Comparison of ENCODE assay signal across 8 cellular contexts in the genomic region with DNA sequence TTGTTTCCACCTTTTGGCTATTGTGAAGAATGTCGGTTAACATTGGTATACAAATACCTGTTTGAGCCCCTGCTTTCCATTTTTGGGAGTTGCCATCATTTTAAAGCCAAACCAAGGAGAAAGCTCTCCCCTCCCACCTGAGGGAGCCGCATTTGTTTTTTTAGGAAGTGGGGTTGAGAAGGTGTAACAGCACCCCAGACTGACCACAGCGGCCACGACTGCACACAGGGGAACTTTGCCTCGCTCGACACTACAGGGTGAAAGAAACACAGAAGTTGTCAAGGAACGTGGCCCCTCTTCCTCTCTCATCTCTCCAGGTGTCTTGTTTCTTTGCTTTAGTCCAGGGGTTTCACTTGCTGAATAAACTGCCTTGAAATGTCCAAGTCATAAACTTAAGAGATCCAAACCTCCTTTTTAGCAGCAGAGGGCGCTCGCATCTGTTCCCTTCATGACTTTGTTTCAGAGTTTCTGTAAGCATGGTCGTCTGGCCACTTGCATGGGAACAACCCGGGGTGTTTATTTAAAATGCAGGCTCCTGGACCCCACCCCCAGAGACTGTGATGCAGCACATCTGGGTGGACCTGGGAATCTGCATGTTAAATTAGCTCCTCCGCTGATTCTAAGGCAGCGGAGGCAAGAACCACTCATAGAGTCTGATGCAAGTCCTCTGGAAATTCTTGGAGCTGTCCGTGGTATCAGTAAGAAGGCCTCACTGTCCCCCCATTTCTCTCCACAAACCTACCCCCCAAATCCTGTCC. TPM values are rescaled to one million over a fixed set of nuclear protein-coding genes. Genes with fewer than 3 reads are reported as not detected.
DNase-seq lines count a peak whose midpoint lies in the region; ATAC-seq and FAIRE-seq lines count a peak whose summit lies in the region.

No MANE protein-coding gene starts in this region.

- H3K27ac Mint-ChIP-seq in activated CD8-positive, alpha-beta memory T cell treated with anti-CD3 and anti-CD28 coated beads, Interleukin-2, amount 10 ng/mL, durations not matched to agents 7 days and 5 days: no peak overlapping the region

- FAIRE-seq in GM18507 (lab: Jason Lieb, UNC): peak; percentile 65

- in situ Hi-C loops in ACHN (cut with HindIII; ENCODE audit: low pct_ligation_motif_present, low pct_unique_long_range_greater_than_20kb, low sequenced_read_pairs): no loop called here

- peaks cover 1% of the 10 kb centered on the region for H3K36me3 Mint-ChIP-seq in activated CD8-positive, alpha-beta memory T cell treated with anti-CD3 and anti-CD28 coated beads, Interleukin-2, amount 10 ng/mL, durations not matched to agents 7 days and 5 days

- peak; percentile 60 for DNase-seq in ACHN
- no peak for DNase-seq in GM18507 (ENCODE audit: extremely low spot score, insufficient read length, low read depth)
- DNase-seq in NCI-H526 treated with DMSO at 0.1 percent for 48 hours (lab: John Stamatoyannopoulos, UW): peak; percentile 5
- DNase-seq in activated CD8-positive, alpha-beta memory T cell treated with anti-CD3 and anti-CD28 coated beads, Interleukin-2, amount 10 ng/mL, durations not matched to agents 7 days and 5 days: peak; percentile 69
- DNase-seq in fibroblast of gingiva (ENCODE audit: low read depth): peak; percentile 46
- peak; percentile 27 for DNase-seq in non-pigmented ciliary epithelial cell (ENCODE audit: low read depth)

- ATAC-seq in activated CD8-positive, alpha-beta memory T cell treated with anti-CD3 and anti-CD28 coated beads, Interleukin-2, amount 10 ng/mL, durations not matched to agents 7 days and 5 days: no peak
- ATAC-seq in HG02642 (IDR thresholded peaks at IDR 0.05; ENCODE audit: poor library complexity, unreplicated experiment) (no peak), HG03097 (IDR thresholded peaks at IDR 0.05; ENCODE audit: low FRiP score, unreplicated experiment) (no peak)

- H3K27me3 Mint-ChIP-seq in activated CD8-positive, alpha-beta memory T cell treated with anti-CD3 and anti-CD28 coated beads, Interleukin-2, amount 10 ng/mL, durations not matched to agents 7 days and 5 days: peaks cover 37% of the 10 kb centered on the region

- no peaks in the 10 kb centered on the region for H3K9me3 Mint-ChIP-seq in activated CD8-positive, alpha-beta memory T cell treated with anti-CD3 and anti-CD28 coated beads, Interleukin-2, amount 10 ng/mL, durations not matched to agents 7 days and 5 days (ENCODE audit: low read depth)

- H3K4me1 Mint-ChIP-seq in activated CD8-positive, alpha-beta memory T cell treated with anti-CD3 and anti-CD28 coated beads, Interleukin-2, amount 10 ng/mL, durations not matched to agents 7 days and 5 days: peaks cover 25% of the 10 kb centered on the region

- H3K4me3 Mint-ChIP-seq in activated CD8-positive, alpha-beta memory T cell treated with anti-CD3 and anti-CD28 coated beads, Interleukin-2, amount 10 ng/mL, durations not matched to agents 7 days and 5 days: peak overlapping the region; percentile 27

- CTCF ChIA-PET in activated CD8-positive, alpha-beta memory T cell treated with anti-CD3 and anti-CD28 coated beads, Interleukin-2, amount 10 ng/mL, durations not matched to agents 7 days and 5 days (lab: Charles Lee): interaction anchor here (1.0 to 8.6 kb wide), 5 partner anchors 9 to 347 kb away, joined by 3 to 294 read pairs (median 3); no protein-coding TSS in a partner anchor

RNA-seq across cellular contexts. Expression of a gene that starts 2.1 kb away (rescaled TPM):
- 1 to 10 TPM; 2.2 to 2.5 TPM for total RNA-seq in activated CD8-positive, alpha-beta memory T cell treated with anti-CD3 and anti-CD28 coated beads, Interleukin-2, amount 10 ng/mL, durations not matched to agents 7 days and 5 days
